8 cellular contexts compared by ENCODE assay signal in the genomic region with DNA sequence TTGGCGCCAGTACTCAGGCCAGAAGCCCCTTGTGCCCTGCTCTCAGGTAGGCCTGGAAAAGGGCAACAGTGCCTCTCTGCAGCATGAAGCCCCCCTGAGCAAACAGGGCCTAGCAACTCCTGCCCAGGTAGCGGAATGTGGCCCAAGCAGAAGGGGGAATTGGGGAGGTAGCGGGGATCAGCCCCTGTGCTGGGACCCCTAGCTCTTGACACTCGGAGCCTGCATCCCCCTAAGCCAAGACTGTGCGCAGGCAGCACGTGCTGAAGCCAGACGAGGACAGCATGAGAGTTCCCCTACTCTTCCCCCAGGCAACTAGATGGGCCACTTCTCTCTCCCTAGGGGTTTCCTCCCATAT. TPM values are rescaled to one million over a fixed set of nuclear protein-coding genes. Genes with fewer than 3 reads are reported as not detected.
A peak's percentile ranks its signal among the peaks of the same experiment; 100 is the strongest.
DNase-seq lines count a peak whose midpoint lies in the region; TF ChIP-seq lines count a peak whose summit lies in the region.

No MANE protein-coding gene starts in this region.

- DNase-seq in COLO668 (lab: John Stamatoyannopoulos, UW; ENCODE audit: unreplicated experiment) (peak; percentile 39), NCI-H69 (lab: John Stamatoyannopoulos, UW) (peak; percentile 54), osteoblast (ENCODE audit: insufficient read length, low spot score, missing footprints) (no peak), cerebellar nuclear complex (lab: John Stamatoyannopoulos, UW) (no peak), NCI-H1436 (lab: John Stamatoyannopoulos, UW) (no peak), NCI-H526 (lab: John Stamatoyannopoulos, UW) (no peak), NCI-H510A (lab: John Stamatoyannopoulos, UW) (no peak)

- peak overlapping the region; percentile 92 for H3K4me2 ChIP-seq in osteoblast (ENCODE audit: insufficient read depth, low read length)

- peak overlapping the region; percentile 62 for H3K9ac ChIP-seq in endocrine pancreas (ENCODE audit: control insufficient read depth, insufficient read depth, low read length)

- H2AFZ ChIP-seq in osteoblast (ENCODE audit: low read length): no peak overlapping the region

- no peaks in the 10 kb centered on the region for H3K27me3 ChIP-seq in endocrine pancreas (ENCODE audit: control insufficient read depth, insufficient read depth, low read length)
- H3K27me3 ChIP-seq in osteoblast (ENCODE audit: insufficient read depth, low read length): no peaks in the 10 kb centered on the region

- peaks cover 2% of the 10 kb centered on the region for H3K36me3 ChIP-seq in endocrine pancreas (ENCODE audit: control insufficient read depth, insufficient read depth, low read length)
- peaks cover 64% of the 10 kb centered on the region for H3K36me3 ChIP-seq in osteoblast (ENCODE audit: insufficient read depth, low read length)

- H3K9me3 ChIP-seq in endocrine pancreas (ENCODE audit: control insufficient read depth, low read length) (no peaks in the 10 kb centered on the region), osteoblast (ENCODE audit: low read depth, low read length) (no peaks in the 10 kb centered on the region)

- peaks cover 22% of the 10 kb centered on the region for H4K20me1 ChIP-seq in osteoblast (ENCODE audit: insufficient read depth, low read length)

- TF ChIP-seq CTCF in osteoblast (IDR thresholded peaks at IDR 0.05; ENCODE audit: extremely low read depth, low read depth, low read length): no peak

- peak overlapping the region; percentile 100 for H3K27ac ChIP-seq in osteoblast (ENCODE audit: low read depth, low read length)

- H3K4me3 ChIP-seq in endocrine pancreas (ENCODE audit: control insufficient read depth, insufficient read depth, low read length) (peak overlapping the region; percentile 68), osteoblast (ENCODE audit: insufficient read depth, low read length) (peak overlapping the region; percentile 89)

- peaks cover 69% of the 10 kb centered on the region for H3K79me2 ChIP-seq in osteoblast (ENCODE audit: insufficient read depth, low read length)

- H3K4me1 ChIP-seq in endocrine pancreas (ENCODE audit: control insufficient read depth, insufficient read depth, low read length): no peaks in the 10 kb centered on the region
- peaks cover 40% of the 10 kb centered on the region for H3K4me1 ChIP-seq in osteoblast (ENCODE audit: insufficient read depth, low read length)

RNA-seq across cellular contexts. Expression of a gene that starts 0.8 kb away (rescaled TPM):
- total RNA-seq in osteoblast: 30.9 and 32.9 TPM in 2 replicates

RNA-seq across cellular contexts. Expression of a gene that starts 14.4 kb away (rescaled TPM):
- 26.5 and 31.5 TPM in 2 replicates for total RNA-seq in osteoblast

RNA-seq across cellular contexts. Expression of a gene that starts 18.7 kb away (rescaled TPM):
- total RNA-seq in osteoblast: not detected in 2 replicates

RNA-seq across cellular contexts. Expression of a gene that starts 26.4 kb away (rescaled TPM):
- total RNA-seq in osteoblast: 0.29 TPM in 1 of 2 replicates, not detected in the other

RNA-seq across cellular contexts. Expression of a gene that starts 39.3 kb away (rescaled TPM):
- 10.0 and 10.9 TPM in 2 replicates for total RNA-seq in osteoblast

Comparison
In these comparisons a context has a peak if more than half of its experiments do, and no peak if none do; other contexts are left out.
1. DNase-seq: peak in COLO668 (single experiment) and NCI-H69 (single experiment); none in osteoblast (single experiment), cerebellar nuclear complex (0 of 2), NCI-H1436 (single experiment), NCI-H526 (0 of 2) and NCI-H510A (single experiment).